In the genomic region with DNA sequence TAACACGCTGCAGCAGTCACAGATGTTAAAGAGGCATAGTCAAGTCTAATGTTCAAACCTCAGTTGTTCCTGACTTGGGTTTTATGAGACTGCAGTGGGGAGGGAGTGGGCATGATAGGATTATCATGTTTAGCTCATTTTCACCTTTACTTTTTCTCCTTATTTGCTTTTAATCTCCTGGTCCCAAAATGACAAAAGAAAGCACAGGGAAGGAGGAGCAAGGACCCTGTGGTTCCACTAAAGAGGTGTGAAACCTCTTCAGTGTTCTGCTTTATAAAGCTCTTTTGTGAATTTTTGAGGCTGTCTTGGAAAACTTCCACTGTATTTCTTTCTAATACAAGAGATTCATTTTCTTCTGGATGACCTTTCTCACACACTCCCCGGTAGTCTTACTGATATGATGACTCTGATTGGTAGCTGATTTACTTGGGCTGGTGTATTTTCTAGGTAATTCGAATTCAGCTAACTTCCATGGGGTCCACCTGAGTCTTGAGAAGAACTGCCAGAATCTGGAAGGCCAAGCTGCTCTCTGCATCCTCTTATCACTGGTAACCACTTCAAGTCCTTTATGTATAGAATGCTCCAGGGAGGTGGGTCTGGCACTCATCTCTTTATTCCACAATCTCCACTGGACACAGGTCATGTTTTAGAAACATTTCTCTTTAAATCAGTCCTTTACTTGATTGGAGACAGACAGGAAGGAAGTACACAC, we compare ENCODE assay signal across 21 cellular contexts.
"Had no signal": no experiment of that assay in that cellular context is flagged by ENCODE, and none has a peak within 500 bp of the region (broad histone marks: within the 10 kb centered on the region; RNA-seq: fewer than 3 reads in every experiment).

No MANE protein-coding gene starts in this region.

- H3K79me2 ChIP-seq: parathyroid adenoma had no signal

- H3K9ac ChIP-seq: parathyroid adenoma had no signal

- H3K36me3 Mint-ChIP-seq: stimulated activated effector memory CD8-positive, alpha-beta T cell treated with anti-CD3 and anti-CD28 coated beads, Interleukin-12 subunit alpha, Interleukin-12 subunit beta, amount 100 ng/mL, for 72 hours had no signal

- H3K9me3 ChIP-seq: colonic mucosa, neutrophil, right lobe of liver, testis, tibial artery had no signal

- H3K4me3 Mint-ChIP-seq: dendritic cell treated with granulocyte-macrophage colony-stimulating factor and Interleukin-4, amounts not matched to agents 40 ng/mL and 50 ng/mL, for 4 days; effector memory CD8-positive, alpha-beta T cell; natural killer cell; stimulated activated effector memory CD8-positive, alpha-beta T cell treated with anti-CD3 and anti-CD28 coated beads, Interleukin-12 subunit alpha, Interleukin-12 subunit beta, amount 100 ng/mL, for 72 hours; type B pancreatic cell had no signal

- H3K27me3 Mint-ChIP-seq: dendritic cell treated with granulocyte-macrophage colony-stimulating factor and Interleukin-4, amounts not matched to agents 40 ng/mL and 50 ng/mL, for 4 days; effector memory CD8-positive, alpha-beta T cell; progenitor cell of endocrine pancreas; type B pancreatic cell had no signal

- DNase-seq: colonic mucosa; effector memory CD8-positive, alpha-beta T cell; head of caudate nucleus; natural killer cell; right lobe of liver; small intestine; stimulated activated CD4-positive, alpha-beta T cell treated with anti-CD3 and anti-CD28 coated beads, Interleukin-12 subunit alpha, Interleukin-12 subunit beta, amount 100 ng/mL, for 4 hours; stimulated activated CD4-positive, alpha-beta T cell treated with anti-CD3 and anti-CD28 coated beads, Interleukin-1b, Interleukin-23, amount 100 ng/mL, for 48 hours; stimulated activated CD4-positive, alpha-beta T cell treated with anti-CD3 and anti-CD28 coated beads, Interleukin-4, amount 100 ng/mL, for 24 hours; stimulated activated naive CD4-positive, alpha-beta T cell treated with Interleukin-2 at 50 U/mL for 16 hours; substantia nigra; testis; tibial artery had no signal

- H3K4me3 ChIP-seq: colonic mucosa, right lobe of liver, testis, tibial artery had no signal

- H2AFZ ChIP-seq: parathyroid adenoma had no signal

- H3K27ac Mint-ChIP-seq: dendritic cell treated with granulocyte-macrophage colony-stimulating factor and Interleukin-4, amounts not matched to agents 40 ng/mL and 50 ng/mL, for 4 days; effector memory CD8-positive, alpha-beta T cell; natural killer cell; progenitor cell of endocrine pancreas; stimulated activated effector memory CD8-positive, alpha-beta T cell treated with anti-CD3 and anti-CD28 coated beads, Interleukin-12 subunit alpha, Interleukin-12 subunit beta, amount 100 ng/mL, for 72 hours had no signal

- FAIRE-seq: frontal cortex, keratinocyte, small intestine had no signal

- H3K27me3 ChIP-seq: colonic mucosa, neutrophil, right lobe of liver, testis, tibial artery had no signal

- H3K27ac ChIP-seq: colonic mucosa, neutrophil, parathyroid adenoma, right lobe of liver, testis, tibial artery had no signal

- H3K4me1 ChIP-seq: colonic mucosa, parathyroid adenoma, right lobe of liver, testis had no signal

- H3K4me1 Mint-ChIP-seq: natural killer cell; stimulated activated effector memory CD8-positive, alpha-beta T cell treated with anti-CD3 and anti-CD28 coated beads, Interleukin-12 subunit alpha, Interleukin-12 subunit beta, amount 100 ng/mL, for 72 hours had no signal

- H3K36me3 ChIP-seq: colonic mucosa, neutrophil, right lobe of liver, tibial artery had no signal

- ATAC-seq: effector memory CD8-positive, alpha-beta T cell; natural killer cell; right lobe of liver; stimulated activated effector memory CD8-positive, alpha-beta T cell treated with anti-CD3 and anti-CD28 coated beads, Interleukin-12 subunit alpha, Interleukin-12 subunit beta, amount 100 ng/mL, for 72 hours had no signal
